ENCODE assay signal across 10 cellular contexts in genomic region chr16:29662000-29662728, GRCh38. TPM values are rescaled to one million over a fixed set of nuclear protein-coding genes. Genes with fewer than 3 reads are reported as not detected.
A peak's percentile ranks its signal among the peaks of the same experiment; 100 is the strongest.
DNase-seq lines count a peak whose midpoint lies in the region; ATAC-seq and TF ChIP-seq lines count a peak whose summit lies in the region.
"Had no signal": no experiment of that assay in that cellular context is flagged by ENCODE, and none has a peak within 500 bp of the region (broad histone marks: within the 10 kb centered on the region; RNA-seq: fewer than 3 reads in every experiment).

No MANE protein-coding gene starts in this region.

- H3K36me3 ChIP-seq in OCI-LY1 (ENCODE audit: insufficient read depth, low read length) (0 out of 2 replicates have a peak, but pooled peaks cover 7% of the 10 kb centered on the region), colonic mucosa (no peaks in the 10 kb centered on the region), thymus (ENCODE audit: control insufficient read depth, insufficient read depth) (no peaks in the 10 kb centered on the region)

- TF ChIP-seq CTCF in OCI-LY1 (IDR thresholded peaks at IDR 0.05; ENCODE audit: low read length): no peak
- no peak for TF ChIP-seq CTCF in colonic mucosa (IDR thresholded peaks at IDR 0.05)

- peaks cover 42% of the 10 kb centered on the region for H3K36me3 Mint-ChIP-seq in activated naive CD4-positive, alpha-beta T cell treated with anti-CD3 and anti-CD28 coated beads, Interleukin-2, amount 10 ng/mL, durations not matched to agents 7 days and 5 days

- H3K9ac ChIP-seq in OCI-LY1 (ENCODE audit: low read length) (peak overlapping the region; percentile 90), colonic mucosa (ENCODE audit: low read depth in 2 of 2, low read length in 2 of 2) (no peak overlapping the region)

- peaks cover 42% of the 10 kb centered on the region for H3K4me1 Mint-ChIP-seq in activated naive CD4-positive, alpha-beta T cell treated with anti-CD3 and anti-CD28 coated beads, Interleukin-2, amount 10 ng/mL, durations not matched to agents 7 days and 5 days

- no peak overlapping the region for H2AFZ ChIP-seq in OCI-LY1 (ENCODE audit: low read length)

- ATAC-seq in GM18858 (IDR thresholded peaks at IDR 0.05; ENCODE audit: unreplicated experiment) (no peak), GM21447 (IDR thresholded peaks at IDR 0.05; ENCODE audit: unreplicated experiment) (no peak)
- ATAC-seq: left colon had no signal

- peaks cover 12% of the 10 kb centered on the region; the same call in 1 of the 2 replicates for H3F3A ChIP-seq in OCI-LY1 (ENCODE audit: insufficient read depth, low read length)

- no peak for DNase-seq in activated naive CD4-positive, alpha-beta T cell treated with anti-CD3 and anti-CD28 coated beads, Interleukin-2, amount 10 ng/mL, durations not matched to agents 7 days and 5 days
- no peak for DNase-seq in activated naive CD4-positive, alpha-beta T cell treated with anti-CD3 and anti-CD28 coated beads, Interleukin-2, amount 50 U/mL, for 16 hours
- no peak for DNase-seq in colonic mucosa
- no peak for DNase-seq in middle frontal gyrus (ENCODE audit: extremely low spot score, low spot score)
- DNase-seq: nucleus accumbens had no signal

- peak overlapping the region; percentile 94 for H3K4me3 Mint-ChIP-seq in activated naive CD4-positive, alpha-beta T cell treated with anti-CD3 and anti-CD28 coated beads, Interleukin-2, amount 10 ng/mL, durations not matched to agents 7 days and 5 days

- H3K9me2 ChIP-seq in OCI-LY1 (ENCODE audit: low read depth, low read length): no peaks in the 10 kb centered on the region

- no peaks in the 10 kb centered on the region for H3K9me3 ChIP-seq in OCI-LY1 (ENCODE audit: low read length)
- no peaks in the 10 kb centered on the region for H3K9me3 ChIP-seq in colonic mucosa
- H3K9me3 ChIP-seq in thymus (ENCODE audit: control insufficient read depth): no peaks in the 10 kb centered on the region

- H3K27me3 Mint-ChIP-seq in activated naive CD4-positive, alpha-beta T cell treated with anti-CD3 and anti-CD28 coated beads, Interleukin-2, amount 10 ng/mL, durations not matched to agents 7 days and 5 days: peaks cover 5% of the 10 kb centered on the region

- CTCF ChIA-PET in activated naive CD4-positive, alpha-beta T cell treated with anti-CD3 and anti-CD28 coated beads, Interleukin-2, amount 10 ng/mL, durations not matched to agents 7 days and 5 days (lab: Charles Lee): interaction anchor here (0.6 to 1.6 kb wide), 4 partner anchors 10 to 54 kb away, joined by 3 to 5 read pairs (median 4); no protein-coding TSS in a partner anchor

- H3K4me3 ChIP-seq in OCI-LY1 (ENCODE audit: low read depth, low read length, poor library complexity, severe bottlenecking): peak overlapping the region; percentile 83
- H3K4me3 ChIP-seq in colonic mucosa: no peak overlapping the region
- peak overlapping the region; percentile 96 for H3K4me3 ChIP-seq in thymus (ENCODE audit: low read length)

- H3K4me1 ChIP-seq in OCI-LY1 (ENCODE audit: insufficient read depth, low read length, severe bottlenecking) (peaks cover 51% of the 10 kb centered on the region), colonic mucosa (no peaks in the 10 kb centered on the region), thymus (ENCODE audit: control insufficient read depth, insufficient read depth, low read length) (peaks cover 26% of the 10 kb centered on the region)

- H3K9me3 Mint-ChIP-seq in activated naive CD4-positive, alpha-beta T cell treated with anti-CD3 and anti-CD28 coated beads, Interleukin-2, amount 10 ng/mL, durations not matched to agents 7 days and 5 days: no peaks in the 10 kb centered on the region

- peak overlapping the region; percentile 93 for H3K27ac ChIP-seq in OCI-LY1 (ENCODE audit: low read depth, low read length, poor library complexity, severe bottlenecking)
- peak overlapping the region; percentile 33 for H3K27ac ChIP-seq in colonic mucosa
- H3K27ac ChIP-seq in thymus (ENCODE audit: low read depth): peak overlapping the region; percentile 92

- intact Hi-C loops in colonic mucosa (cut with DNase I): no loop called here

- H3K27ac Mint-ChIP-seq in activated naive CD4-positive, alpha-beta T cell treated with anti-CD3 and anti-CD28 coated beads, Interleukin-2, amount 10 ng/mL, durations not matched to agents 7 days and 5 days: peak overlapping the region; percentile 90

- 44% methylated on average over 17 of the region's 17 CpGs for WGBS in thymus

- peak overlapping the region; percentile 84 for H3K4me2 ChIP-seq in OCI-LY1 (ENCODE audit: low read length)

- no peaks in the 10 kb centered on the region for H3K27me3 ChIP-seq in OCI-LY1 (ENCODE audit: insufficient read depth, low read length)
- no peaks in the 10 kb centered on the region for H3K27me3 ChIP-seq in colonic mucosa
- H3K27me3 ChIP-seq in thymus (ENCODE audit: control insufficient read depth, insufficient read depth): no peaks in the 10 kb centered on the region

- no peaks in the 10 kb centered on the region for H4K20me1 ChIP-seq in OCI-LY1 (ENCODE audit: insufficient read depth, low read length)

- H3K79me2 ChIP-seq in OCI-LY1 (ENCODE audit: insufficient read depth, low read length): peaks cover 21% of the 10 kb centered on the region

RNA-seq across cellular contexts. Expression of gene SPN, which starts 0.9 kb away (rescaled TPM):
- total RNA-seq in colonic mucosa: 1 to 10 TPM; 2.3 to 3.7 TPM
- 49.3 TPM for polyA plus RNA-seq in thymus

RNA-seq across cellular contexts. Expression of gene QPRT, which starts 16.8 kb away (rescaled TPM):
- total RNA-seq in colonic mucosa: 100 to 1,000 TPM in 1 of 2 donors, 10 to 100 TPM in 1; 54.7 to 102 TPM
- polyA plus RNA-seq in thymus: 8.6 TPM

Comparison
In these comparisons a context has a peak if more than half of its experiments do, and no peak if none do; other contexts are left out.
1. H3K27ac ChIP-seq: peak in every context shown above with its lines; median percentile 93 in OCI-LY1; 92 in thymus; 33 in colonic mucosa.